ENCODE assay signal across 19 cellular contexts in genomic region chr4:67250497-67250896, GRCh38.
DNase-seq lines count a peak whose midpoint lies in the region; ATAC-seq, FAIRE-seq and TF ChIP-seq lines count a peak whose summit lies in the region.
"Had no signal": no experiment of that assay in that cellular context is flagged by ENCODE, and none has a peak within 500 bp of the region (broad histone marks: within the 10 kb centered on the region; RNA-seq: fewer than 3 reads in every experiment).

No MANE protein-coding gene starts in this region.

- RAD21 ChIA-PET in GM12878 (lab: Charles Lee; ENCODE audit: unreplicated experiment): no interaction called here

- peaks cover under 1% of the 10 kb centered on the region for H3K27me3 Mint-ChIP-seq in activated CD8-positive, alpha-beta T cell treated with anti-CD3 and anti-CD28 coated beads for 36 hours
- H3K27me3 Mint-ChIP-seq: B cell; CD4-positive, alpha-beta T cell; IgD-negative memory B cell had no signal

- DNase-seq in NB4 (ENCODE audit: low read depth) (peak; percentile 45), GM12878 (ENCODE audit: low read depth, low spot score) (no peak), D721Med (ENCODE audit: insufficient read length, low spot score) (no peak), NCI-H146 treated with DMSO at 0.1 percent for 48 hours (lab: John Stamatoyannopoulos, UW; ENCODE audit: unreplicated experiment) (no peak)
- no peak for DNase-seq in activated CD8-positive, alpha-beta T cell treated with anti-CD3 and anti-CD28 coated beads for 36 hours
- DNase-seq in central memory CD4-positive, alpha-beta T cell: no peak
- DNase-seq: ACHN; CD4-positive, alpha-beta T cell; EL; NCI-H1048; NCI-H146; NCI-H345; NCI-H748 treated with DMSO at 0.1 percent for 48 hours; SIG-M5; SW 1271 had no signal

- no peaks in the 10 kb centered on the region for H3K9me3 ChIP-seq in GM12878 (replicated peaks; ENCODE audit: control insufficient read depth, insufficient read depth, low read length)

- H3K36me3 Mint-ChIP-seq in activated CD8-positive, alpha-beta T cell treated with anti-CD3 and anti-CD28 coated beads for 36 hours (ENCODE audit: low read depth): no peaks in the 10 kb centered on the region
- H3K36me3 Mint-ChIP-seq: IgD-negative memory B cell had no signal

- TF ChIP-seq POLR2A in NB4 (IDR thresholded peaks at IDR 0.05; ENCODE audit: extremely low read depth, insufficient read length): no peak
- no peak for TF ChIP-seq POLR2A in GM12878 (IDR thresholded peaks at IDR 0.05; ENCODE audit: low read depth, low read length)

- POLR2A ChIA-PET in GM12878 (lab: Charles Lee): no interaction called here
- POLR2A ChIA-PET in activated CD8-positive, alpha-beta T cell treated with anti-CD3 and anti-CD28 coated beads for 36 hours (lab: Charles Lee): no interaction called here

- FAIRE-seq in GM12878 (lab: Jason Lieb, UNC) (no peak), D721Med (lab: Jason Lieb, UNC) (no peak)

- no peaks in the 10 kb centered on the region for H3K79me2 ChIP-seq in GM12878 (ENCODE audit: control insufficient read depth, insufficient read depth, low read length)

- BruUV-seq in GM12878 (replicated peaks; lab: Mats Ljungman, UMichigan): no TSS peak

- H3K4me2 ChIP-seq in GM12878 (ENCODE audit: control insufficient read depth, insufficient read depth): no peak overlapping the region

- no peaks in the 10 kb centered on the region for H3K4me1 ChIP-seq in GM12878 (ENCODE audit: control insufficient read depth, insufficient read depth, low read length)

- in situ Hi-C loops in GM12878 (cut with MboI): no loop called here

- no peaks in the 10 kb centered on the region for H4K20me1 ChIP-seq in GM12878 (ENCODE audit: control insufficient read depth, insufficient read depth)

- H3K4me3 Mint-ChIP-seq in activated CD8-positive, alpha-beta T cell treated with anti-CD3 and anti-CD28 coated beads for 36 hours: no peak overlapping the region
- H3K4me3 Mint-ChIP-seq: B cell; CD4-positive, alpha-beta T cell; IgD-negative memory B cell had no signal

- no peaks in the 10 kb centered on the region for H3K9me3 Mint-ChIP-seq in activated CD8-positive, alpha-beta T cell treated with anti-CD3 and anti-CD28 coated beads for 36 hours
- H3K9me3 Mint-ChIP-seq: CD4-positive, alpha-beta T cell had no signal

- TF ChIP-seq CTCF in NB4 (IDR thresholded peaks at IDR 0.05; ENCODE audit: low read depth, low read length) (no peak), GM12878 (IDR thresholded peaks at IDR 0.05 in 2 of 3, conservative IDR thresholded peaks at IDR 0.05 in 1 of 3; ENCODE audit: control insufficient read depth in 2 of 3, extremely low read depth in 1 of 3, insufficient read depth in 1 of 3, low read depth in 3 of 3, low read length in 3 of 3) (no peak), D721Med (IDR thresholded peaks at IDR 0.05; ENCODE audit: insufficient read depth, missing control alignments) (no peak)
- TF ChIP-seq CTCF in activated CD8-positive, alpha-beta T cell treated with anti-CD3 and anti-CD28 coated beads for 36 hours (IDR thresholded peaks at IDR 0.05): no peak

- H3K4me3 ChIP-seq in NB4 (ENCODE audit: low read depth, low read length): no peak overlapping the region
- no peak overlapping the region for H3K4me3 ChIP-seq in GM12878

- no peak overlapping the region for H3K9ac ChIP-seq in GM12878 (ENCODE audit: control insufficient read depth, insufficient read depth, low read length)

- peak; percentile 78 for ATAC-seq in GM18858 (IDR thresholded peaks at IDR 0.05; ENCODE audit: unreplicated experiment)
- peak; percentile 65 for ATAC-seq in HG02852 (IDR thresholded peaks at IDR 0.05; ENCODE audit: unreplicated experiment)
- ATAC-seq in GM12878: no peak
- ATAC-seq in activated CD8-positive, alpha-beta T cell treated with anti-CD3 and anti-CD28 coated beads for 36 hours: no peak

- no peaks in the 10 kb centered on the region for H3K4me1 Mint-ChIP-seq in activated CD8-positive, alpha-beta T cell treated with anti-CD3 and anti-CD28 coated beads for 36 hours (ENCODE audit: low read depth)
- H3K4me1 Mint-ChIP-seq: B cell, IgD-negative memory B cell had no signal

- no peak overlapping the region for H3K27ac ChIP-seq in GM12878 (ENCODE audit: control insufficient read depth, insufficient read depth)

- TF ChIP-seq EP300 in GM12878 (IDR thresholded peaks at IDR 0.05; ENCODE audit: borderline replicate concordance in 1 of 2, control insufficient read depth in 1 of 2, low read depth in 2 of 2, low read length in 2 of 2): no peak

- TF ChIP-seq RAD21 in GM12878 (IDR thresholded peaks at IDR 0.05; ENCODE audit: insufficient read depth, low read depth, low read length): no peak

- no peaks in the 10 kb centered on the region for H3K36me3 ChIP-seq in GM12878 (ENCODE audit: control insufficient read depth in 2 of 2, insufficient read depth in 2 of 2, low read length in 1 of 2)

- no peak overlapping the region for H2AFZ ChIP-seq in GM12878 (ENCODE audit: control insufficient read depth, low read depth, low read length)

- WGBS in GM12878 (ENCODE audit: insufficient coverage, insufficient replicate concordance, low lambda C conversion rate, missing lambda C conversion rate): 2% methylated on average over 2 of the region's 2 CpGs

- intact Hi-C loops in GM12878 (cut with micrococcal nuclease; ENCODE audit: unreplicated experiment): no loop called here
- intact Hi-C loops in activated CD8-positive, alpha-beta T cell treated with anti-CD3 and anti-CD28 coated beads for 36 hours (cut with micrococcal nuclease): no loop called here

- SMC1A ChIA-PET in GM12878 (lab: Charles Lee; ENCODE audit: uncharacterized antibody, unreplicated experiment): no interaction called here

- H3K27ac Mint-ChIP-seq in activated CD8-positive, alpha-beta T cell treated with anti-CD3 and anti-CD28 coated beads for 36 hours: no peak overlapping the region
- H3K27ac Mint-ChIP-seq: B cell; CD4-positive, alpha-beta T cell; IgD-negative memory B cell had no signal

- CTCF ChIA-PET in GM12878 (lab: Yijun Ruan, JAX): no interaction called here
- CTCF ChIA-PET in activated CD8-positive, alpha-beta T cell treated with anti-CD3 and anti-CD28 coated beads for 36 hours (lab: Charles Lee): no interaction called here

- H3K27me3 ChIP-seq in GM12878 (replicated peaks in 1 of 2; ENCODE audit: control insufficient read depth in 2 of 2, insufficient read depth in 2 of 2, low read length in 1 of 2): no peaks in the 10 kb centered on the region

TF ChIP-seq in GM12878, 131 proteins besides CTCF, POLR2A, EP300 and RAD21:
- TF ChIP-seq ETV6 (conservative IDR thresholded peaks at IDR 0.05 in 1 of 2, IDR thresholded peaks at IDR 0.05 in 1 of 2; ENCODE audit: borderline replicate concordance in 1 of 2, low read depth in 1 of 2) (no peak), RUNX3 (IDR thresholded peaks at IDR 0.05; ENCODE audit: low read length) (peak; percentile 32), NRF1 (conservative IDR thresholded peaks at IDR 0.05; ENCODE audit: low read depth, low read length) (no peak), BHLHE40 (IDR thresholded peaks at IDR 0.05; ENCODE audit: borderline replicate concordance in 1 of 2, low read depth in 2 of 2, low read length in 1 of 2) (no peak)
- TF ChIP-seq, protein P1, sequence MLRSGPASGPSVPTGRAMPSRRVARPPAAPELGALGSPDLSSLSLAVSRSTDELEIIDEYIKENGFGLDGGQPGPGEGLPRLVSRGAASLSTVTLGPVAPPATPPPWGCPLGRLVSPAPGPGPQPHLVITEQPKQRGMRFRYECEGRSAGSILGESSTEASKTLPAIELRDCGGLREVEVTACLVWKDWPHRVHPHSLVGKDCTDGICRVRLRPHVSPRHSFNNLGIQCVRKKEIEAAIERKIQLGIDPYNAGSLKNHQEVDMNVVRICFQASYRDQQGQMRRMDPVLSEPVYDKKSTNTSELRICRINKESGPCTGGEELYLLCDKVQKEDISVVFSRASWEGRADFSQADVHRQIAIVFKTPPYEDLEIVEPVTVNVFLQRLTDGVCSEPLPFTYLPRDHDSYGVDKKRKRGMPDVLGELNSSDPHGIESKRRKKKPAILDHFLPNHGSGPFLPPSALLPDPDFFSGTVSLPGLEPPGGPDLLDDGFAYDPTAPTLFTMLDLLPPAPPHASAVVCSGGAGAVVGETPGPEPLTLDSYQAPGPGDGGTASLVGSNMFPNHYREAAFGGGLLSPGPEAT (IDR thresholded peaks at IDR 0.05; ENCODE audit: low read depth): no peak

Comparison
In these comparisons a context has a peak if more than half of its experiments do, and no peak if none do; other contexts are left out.
1. ATAC-seq: peak in GM18858 (single experiment) and HG02852 (single experiment); none in GM12878 (single experiment) and activated CD8-positive, alpha-beta T cell treated with anti-CD3 and anti-CD28 coated beads for 36 hours (single experiment).